ENCODE assay signal across 8 cellular contexts in genomic region chr6:122609881-122610689, GRCh38. TPM values are rescaled to one million over a fixed set of nuclear protein-coding genes. Genes with fewer than 3 reads are reported as not detected.
DNase-seq lines count a peak whose midpoint lies in the region; ATAC-seq and TF ChIP-seq lines count a peak whose summit lies in the region.

A gene with protein sequence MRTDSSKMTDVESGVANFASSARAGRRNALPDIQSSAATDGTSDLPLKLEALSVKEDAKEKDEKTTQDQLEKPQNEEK (plus strand): TSS chr6:122610405. CDS start chr6:122717795, 107,390 bp downstream.

- no peak within 1 kb of the TSS for H3K27ac ChIP-seq in CD4-positive, alpha-beta T cell (ENCODE audit: low read depth, low read length)

- peak within 1 kb of the TSS; percentile 93 for H3K4me3 Mint-ChIP-seq in CD4-positive, alpha-beta T cell
- peak within 1 kb of the TSS; percentile 64 for H3K4me3 Mint-ChIP-seq in stimulated activated effector memory CD8-positive, alpha-beta T cell treated with anti-CD3 and anti-CD28 coated beads, Interleukin-12 subunit alpha, Interleukin-12 subunit beta, amount 100 ng/mL, for 72 hours

- peaks cover 35% of the 10 kb centered on the region for H3K27me3 ChIP-seq in CD4-positive, alpha-beta T cell (ENCODE audit: control insufficient read depth, insufficient read depth, low read length)

- intact Hi-C loops in CD4-positive, alpha-beta T cell (cut with DNase I, micrococcal nuclease): no loop called here

- H3K4me1 Mint-ChIP-seq in CD4-positive, alpha-beta T cell (ENCODE audit: low read depth): peaks cover 24% of the 10 kb centered on the region
- peaks cover 12% of the 10 kb centered on the region for H3K4me1 Mint-ChIP-seq in stimulated activated effector memory CD8-positive, alpha-beta T cell treated with anti-CD3 and anti-CD28 coated beads, Interleukin-12 subunit alpha, Interleukin-12 subunit beta, amount 100 ng/mL, for 72 hours

- peaks cover 2% of the 10 kb centered on the region for H3K9me3 Mint-ChIP-seq in CD4-positive, alpha-beta T cell
- H3K9me3 Mint-ChIP-seq in stimulated activated effector memory CD8-positive, alpha-beta T cell treated with anti-CD3 and anti-CD28 coated beads, Interleukin-12 subunit alpha, Interleukin-12 subunit beta, amount 100 ng/mL, for 72 hours: peaks cover 4% of the 10 kb centered on the region

- peaks cover 57% of the 10 kb centered on the region for H3K27me3 Mint-ChIP-seq in CD4-positive, alpha-beta T cell

- DNase-seq in CD4-positive, alpha-beta T cell: peak in 9 of 10 experiments; percentile 4 to 46 (median 16)
- DNase-seq in NCI-H524 treated with DMSO at 0.1 percent for 48 hours (lab: John Stamatoyannopoulos, UW) (peak; percentile 14), epithelial cell of esophagus (ENCODE audit: low read depth) (peak; percentile 86), mesenteric fat pad (ENCODE audit: low spot score) (peak; percentile 92)
- peak; percentile 67 for DNase-seq in activated CD8-positive, alpha-beta memory T cell treated with anti-CD3 and anti-CD28 coated beads for 24 hours
- DNase-seq in stimulated activated effector memory CD8-positive, alpha-beta T cell treated with anti-CD3 and anti-CD28 coated beads, Interleukin-12 subunit alpha, Interleukin-12 subunit beta, amount 100 ng/mL, for 72 hours (ENCODE audit: low spot score in 2 of 2): peak in 1 of 2 donors; percentile 60

- no peaks in the 10 kb centered on the region for H3K9me3 ChIP-seq in CD4-positive, alpha-beta T cell (ENCODE audit: control insufficient read depth, low read length)

- TF ChIP-seq CTCF in CD4-positive, alpha-beta T cell (IDR thresholded peaks at IDR 0.05): no peak
- TF ChIP-seq CTCF in epithelial cell of esophagus (IDR thresholded peaks at IDR 0.05; ENCODE audit: insufficient read depth, low read depth, low read length, missing control alignments): peak; percentile 30

- no peaks in the 10 kb centered on the region for H3K36me3 Mint-ChIP-seq in CD4-positive, alpha-beta T cell (ENCODE audit: low read depth)
- no peaks in the 10 kb centered on the region for H3K36me3 Mint-ChIP-seq in stimulated activated effector memory CD8-positive, alpha-beta T cell treated with anti-CD3 and anti-CD28 coated beads, Interleukin-12 subunit alpha, Interleukin-12 subunit beta, amount 100 ng/mL, for 72 hours

- POLR2A ChIA-PET in CD4-positive, alpha-beta T cell (lab: Charles Lee): no interaction called here

- peak within 1 kb of the TSS; percentile 50 for H3K27ac Mint-ChIP-seq in CD4-positive, alpha-beta T cell
- no peak within 1 kb of the TSS for H3K27ac Mint-ChIP-seq in stimulated activated effector memory CD8-positive, alpha-beta T cell treated with anti-CD3 and anti-CD28 coated beads, Interleukin-12 subunit alpha, Interleukin-12 subunit beta, amount 100 ng/mL, for 72 hours

- ATAC-seq in CD4-positive, alpha-beta T cell (ENCODE audit: poor library complexity): peak; percentile 77
- ATAC-seq in GM19438 (IDR thresholded peaks at IDR 0.05; ENCODE audit: low read depth, unreplicated experiment) (peak; percentile 86), HG03457 (IDR thresholded peaks at IDR 0.05; ENCODE audit: unreplicated experiment) (peak; percentile 91)
- ATAC-seq in stimulated activated effector memory CD8-positive, alpha-beta T cell treated with anti-CD3 and anti-CD28 coated beads, Interleukin-12 subunit alpha, Interleukin-12 subunit beta, amount 100 ng/mL, for 72 hours: peak; percentile 88

- CTCF ChIA-PET in CD4-positive, alpha-beta T cell (lab: Charles Lee): no interaction called here

- H3K4me3 ChIP-seq in epithelial cell of esophagus (ENCODE audit: low read length): peak within 1 kb of the TSS; percentile 66

RNA-seq across cellular contexts. Expression of the gene that starts here (rescaled TPM):
- 1 to 10 TPM in 1 of 2 experiments, under 1 TPM in 1; 0.47 to 1.1 TPM for total RNA-seq in CD4-positive, alpha-beta T cell
- 1.00 TPM for total RNA-seq in mesenteric fat pad

Comparison
In these comparisons a context has a peak if more than half of its experiments do, and no peak if none do; other contexts are left out.
1. Peak in DNase-seq in mesenteric fat pad; RNA of the gene not detected or under 1 TPM.